14 cellular contexts compared by ENCODE assay signal in genomic region chr6:141421378-141421777, GRCh38.
A peak's percentile ranks its signal among the peaks of the same experiment; 100 is the strongest.
DNase-seq lines count a peak whose midpoint lies in the region; ATAC-seq and TF ChIP-seq lines count a peak whose summit lies in the region.
"Had no signal": no experiment of that assay in that cellular context is flagged by ENCODE, and none has a peak within 500 bp of the region (broad histone marks: within the 10 kb centered on the region; RNA-seq: fewer than 3 reads in every experiment).

No MANE protein-coding gene starts in this region.

- H3K9me3 ChIP-seq in right atrium auricular region: peaks cover 0 to 12% of the 10 kb centered on the region in 2 donors
- H3K9me3 ChIP-seq: SJCRH30 had no signal

- H3K4me3 ChIP-seq in AG04449 (ENCODE audit: low read depth, low read length) (no peak overlapping the region), right atrium auricular region (peak overlapping the region in 1 of 2 donors; percentile 9)
- H3K4me3 ChIP-seq: BLaER1 treated with 17β-estradiol and CSF1 and Interleukin-3, amounts not matched to agents 10 nM and 100 nM; SJCRH30 had no signal

- H3K36me3 ChIP-seq in right atrium auricular region: no peaks in the 10 kb centered on the region
- H3K36me3 ChIP-seq: BLaER1 treated with 17β-estradiol and CSF1 and Interleukin-3, amounts not matched to agents 10 nM and 100 nM; SJCRH30 had no signal

- ATAC-seq in GM21529 (IDR thresholded peaks at IDR 0.05; ENCODE audit: unreplicated experiment): no peak
- no peak for ATAC-seq in HG02759 (IDR thresholded peaks at IDR 0.05; ENCODE audit: unreplicated experiment)

- no peaks in the 10 kb centered on the region for H3K27me3 ChIP-seq in right atrium auricular region
- H3K27me3 ChIP-seq: BLaER1 treated with 17β-estradiol and CSF1 and Interleukin-3, amounts not matched to agents 10 nM and 100 nM; SJCRH30 had no signal

- CTCF ChIA-PET in AG04449 (lab: Yijun Ruan, JAX): no interaction called here

- peak overlapping the region; percentile 28 to 58 for H3K27ac ChIP-seq in right atrium auricular region
- H3K27ac ChIP-seq: BLaER1 treated with 17β-estradiol and CSF1 and Interleukin-3, amounts not matched to agents 10 nM and 100 nM; SJCRH30 had no signal

- no peaks in the 10 kb centered on the region for H3K4me1 ChIP-seq in right atrium auricular region
- H3K4me1 ChIP-seq: BLaER1 treated with 17β-estradiol and CSF1 and Interleukin-3, amounts not matched to agents 10 nM and 100 nM; SJCRH30 had no signal

- TF ChIP-seq CTCF in AG04449 (IDR thresholded peaks at IDR 0.05; ENCODE audit: insufficient read depth, low read length, missing control alignments) (no peak), right atrium auricular region (IDR thresholded peaks at IDR 0.05) (no peak)

- DNase-seq in AG04449 (ENCODE audit: low read depth, low spot score): peak; percentile 51
- peak; percentile 14 for DNase-seq in HPDE6-E6E7 (ENCODE audit: extremely low spot score)
- peak; percentile 82 for DNase-seq in astrocyte of the hippocampus (ENCODE audit: low read depth, low spot score)
- DNase-seq in right atrium auricular region (ENCODE audit: low spot score): no peak
- no peak for DNase-seq in NCI-H1436 treated with DMSO at 0.1 percent for 48 hours (lab: John Stamatoyannopoulos, UW)
- no peak for DNase-seq in stimulated activated CD4-positive, alpha-beta T cell treated with anti-CD3 and anti-CD28 coated beads, Interleukin-4, amount 100 ng/mL, for 1 hour
- DNase-seq: activated CD4-positive, alpha-beta T cell treated with anti-CD3 and anti-CD28 coated beads for 4 hours; activated naive CD4-positive, alpha-beta T cell; NCI-H2227 treated with DMSO at 0.1 percent for 48 hours; SJCRH30; stimulated activated CD4-positive, alpha-beta T cell treated with anti-CD3 and anti-CD28 coated beads, Interleukin-4, amount 100 ng/mL, for 24 hours had no signal

- POLR2A ChIA-PET in AG04449 (lab: Yijun Ruan, JAX): no interaction called here

Comparison
In these comparisons a context has a peak if more than half of its experiments do, and no peak if none do; other contexts are left out.
1. DNase-seq: peak in AG04449 (single experiment), HPDE6-E6E7 (single experiment) and astrocyte of the hippocampus (single experiment); none in right atrium auricular region (single experiment), NCI-H1436 treated with DMSO at 0.1 percent for 48 hours (single experiment) and stimulated activated CD4-positive, alpha-beta T cell treated with anti-CD3 and anti-CD28 coated beads, Interleukin-4, amount 100 ng/mL, for 1 hour (single experiment).